Comparison of ENCODE assay signal across 4 cellular contexts in genomic region chr5:55815939-55816338, GRCh38. TPM values are rescaled to one million over a fixed set of nuclear protein-coding genes. Genes with fewer than 3 reads are reported as not detected.
"Had no signal": no experiment of that assay in that cellular context is flagged by ENCODE, and none has a peak within 500 bp of the region (broad histone marks: within the 10 kb centered on the region; RNA-seq: fewer than 3 reads in every experiment).

No MANE protein-coding gene starts in this region.

RNA-seq across cellular contexts. Expression of gene IL31RA, which starts 35.2 kb away (rescaled TPM):
- total RNA-seq: GM23338, H1, HT-29 had no signal
- polyA plus RNA-seq: GM23338, H1, IgD-negative memory B cell had no signal
